In genomic region chr3:151404316-151404715, GRCh38 we compare ENCODE assay signal across 13 cellular contexts. TPM values are rescaled to one million over a fixed set of nuclear protein-coding genes. Genes with fewer than 3 reads are reported as not detected.
DNase-seq lines count a peak whose midpoint lies in the region; ATAC-seq, FAIRE-seq and TF ChIP-seq lines count a peak whose summit lies in the region.
"Had no signal": no experiment of that assay in that cellular context is flagged by ENCODE, and none has a peak within 500 bp of the region (broad histone marks: within the 10 kb centered on the region; RNA-seq: fewer than 3 reads in every experiment).

No MANE protein-coding gene starts in this region.

- H3K27me3 ChIP-seq in brain microvascular endothelial cell (replicated peaks) = no peaks in the 10 kb centered on the region
- H3K27me3 ChIP-seq: gastrocnemius medialis had no signal

- DNase-seq in GM13977 (ENCODE audit: low spot score) (peak; percentile 35), HFF-Myc (ENCODE audit: extremely low read depth, low read depth) (peak; percentile 80), NOMO-1 treated with DMSO at 0.1 percent for 48 hours (lab: John Stamatoyannopoulos, UW; ENCODE audit: unreplicated experiment) (peak; percentile 62), kidney (no peak), brain microvascular endothelial cell (no peak)
- no peak for DNase-seq in activated CD8-positive, alpha-beta memory T cell treated with anti-CD3 and anti-CD28 coated beads for 24 hours
- no peak for DNase-seq in stimulated activated naive CD4-positive, alpha-beta T cell treated with Interleukin-2 at 50 U/mL for 16 hours (lab: John Stamatoyannopoulos, UW)
- DNase-seq: activated B cell treated with CpG ODN at 0.5 μM for 24 hours, DMS79 treated with DMSO at 0.1 percent for 48 hours, gastrocnemius medialis, small intestine had no signal

- no peaks in the 10 kb centered on the region for H3K9me3 ChIP-seq in kidney (ENCODE audit: control insufficient read depth in 1 of 2, low read length in 2 of 2)
- H3K9me3 ChIP-seq: gastrocnemius medialis had no signal

- no peaks in the 10 kb centered on the region for H3K4me1 ChIP-seq in kidney (ENCODE audit: control insufficient read depth in 1 of 2, insufficient read depth in 1 of 2, low read depth in 1 of 2, low read length in 2 of 2)
- H3K4me1 ChIP-seq: gastrocnemius medialis had no signal

- in situ Hi-C loops in GM13977 (cut with MboI; ENCODE audit: low pct_unique_long_range_greater_than_20kb, low sequenced_read_pairs, unreplicated experiment) = no loop called here
- in situ Hi-C loops in brain microvascular endothelial cell (cut with HindIII; ENCODE audit: low pct_ligation_motif_present, low sequenced_read_pairs) = no loop called here

- peak; percentile 46 for FAIRE-seq in kidney (lab: Jason Lieb, UNC)
- FAIRE-seq: small intestine had no signal

- H3K4me3 ChIP-seq in HFF-Myc (replicated peaks; ENCODE audit: low read depth, low read length) = no peak overlapping the region
- H3K4me3 ChIP-seq in kidney (ENCODE audit: low read length in 2 of 2) = no peak overlapping the region
- no peak overlapping the region for H3K4me3 ChIP-seq in brain microvascular endothelial cell (ENCODE audit: low read depth, low read length)
- H3K4me3 ChIP-seq: gastrocnemius medialis had no signal

- intact Hi-C loops in kidney (cut with DNase I) = no loop called here

- H3K27ac ChIP-seq in kidney (ENCODE audit: low read depth in 2 of 2, low read length in 2 of 2) = no peak overlapping the region
- H3K27ac ChIP-seq in brain microvascular endothelial cell = no peak overlapping the region
- H3K27ac ChIP-seq: gastrocnemius medialis had no signal

- H3K9ac ChIP-seq in kidney (ENCODE audit: low read length in 2 of 2) = no peak overlapping the region

- H3K36me3 ChIP-seq in kidney (ENCODE audit: control insufficient read depth in 1 of 2, insufficient read depth in 2 of 2, low read length in 2 of 2) = no peaks in the 10 kb centered on the region
- H3K36me3 ChIP-seq in brain microvascular endothelial cell (replicated peaks) = no peaks in the 10 kb centered on the region
- H3K36me3 ChIP-seq: gastrocnemius medialis had no signal

- TF ChIP-seq CTCF in GM13977 (IDR thresholded peaks at IDR 0.05; ENCODE audit: extremely low read depth, insufficient read depth, missing control alignments) (no peak), HFF-Myc (IDR thresholded peaks at IDR 0.05; ENCODE audit: low read depth, low read length, missing control alignments) (no peak), kidney (IDR thresholded peaks at IDR 0.05; ENCODE audit: borderline replicate concordance, extremely low read depth, insufficient read depth) (no peak), brain microvascular endothelial cell (IDR thresholded peaks at IDR 0.05; ENCODE audit: low read depth, low read length, missing control alignments) (no peak)

- no peak for ATAC-seq in GM18858 (IDR thresholded peaks at IDR 0.05; ENCODE audit: unreplicated experiment)
- ATAC-seq: gastrocnemius medialis had no signal

RNA-seq across cellular contexts. Expression of gene P2RY12, which starts 19.8 kb away (rescaled TPM):
- total RNA-seq in kidney = 2.2 TPM
- polyA plus RNA-seq in kidney (ENCODE audit: insufficient read depth, low read depth, low replicate concordance) = not detected
- total RNA-seq: activated naive CD4-positive, alpha-beta T cell treated with anti-CD3 and anti-CD28 coated beads, Interleukin-2, amount 50 U/mL, for 72 hours had no signal

RNA-seq across cellular contexts. Expression of gene IGSF10, which starts 56.5 kb away (rescaled TPM):
- 0.63 TPM for total RNA-seq in kidney
- 0.82 TPM for polyA plus RNA-seq in kidney (ENCODE audit: insufficient read depth, low read depth, low replicate concordance)
- total RNA-seq: activated B cell treated with CpG ODN at 0.5 μM for 24 hours; activated naive CD4-positive, alpha-beta T cell treated with anti-CD3 and anti-CD28 coated beads, Interleukin-2, amount 50 U/mL, for 72 hours had no signal

Comparison
In these comparisons a context has a peak if more than half of its experiments do, and no peak if none do; other contexts are left out.
1. DNase-seq: peak in GM13977 (single experiment), HFF-Myc (single experiment) and NOMO-1 treated with DMSO at 0.1 percent for 48 hours (single experiment); none in kidney (single experiment), brain microvascular endothelial cell (single experiment), activated CD8-positive, alpha-beta memory T cell treated with anti-CD3 and anti-CD28 coated beads for 24 hours (single experiment) and stimulated activated naive CD4-positive, alpha-beta T cell treated with Interleukin-2 at 50 U/mL for 16 hours (single experiment).